8 cellular contexts compared by ENCODE assay signal in genomic region chr2:91659921-91660275, GRCh38.
DNase-seq lines count a peak whose midpoint lies in the region; ATAC-seq and TF ChIP-seq lines count a peak whose summit lies in the region.
"Not testable (repeated sequence)": the region's sequence is repeated elsewhere in the genome, so short reads cannot be mapped to it uniquely, and the experiment has no call there.

No MANE protein-coding gene starts in this region.

- ATAC-seq in GM19324 (IDR thresholded peaks at IDR 0.05; ENCODE audit: low FRiP score, unreplicated experiment) (peak; percentile 100), HG02678 (IDR thresholded peaks at IDR 0.05; ENCODE audit: unreplicated experiment) (peak; percentile 100), IMR-90 (ENCODE audit: low read depth) (peak; percentile 100), left colon (peak; percentile 100)
- ATAC-seq in activated T-cell treated with anti-CD3 and anti-CD28 coated beads, Interleukin-2, amount 50 U/mL, for 4 hours = peak; percentile 59 to 99

- intact Hi-C loops in IMR-90 (cut with micrococcal nuclease); left colon (cut with DNase I, micrococcal nuclease): not testable (repeated sequence)

- H2AK9ac ChIP-seq in IMR-90 (replicated peaks; ENCODE audit: low read depth, low read length, poor library complexity) = not testable (repeated sequence)

- H4K20me1 ChIP-seq in IMR-90 (ENCODE audit: insufficient read depth, low read length) = not testable (repeated sequence)

- peak; percentile 13 for DNase-seq in AG10803 (ENCODE audit: low read depth)
- DNase-seq in IMR-90 = peak; percentile 16
- DNase-seq in activated T-cell treated with anti-CD3 and anti-CD28 coated beads, Interleukin-2, amount 50 U/mL, for 4 hours = not testable (repeated sequence)
- peak; percentile 44 for DNase-seq in epithelial cell of esophagus (ENCODE audit: low read depth)
- peak; percentile 33 to 55 for DNase-seq in left colon
- DNase-seq in progenitor cell of endocrine pancreas (ENCODE audit: low spot score, unreplicated experiment) = peak; percentile 14

- H3K4me2 ChIP-seq in IMR-90 (ENCODE audit: low read depth, low read length) = peak overlapping the region; percentile 83

- in situ Hi-C loops in IMR-90 (cut with MboI; ENCODE audit: low sequenced_read_pairs) = not testable (repeated sequence)

- not testable (repeated sequence) for H3K27me3 ChIP-seq in IMR-90 (ENCODE audit: control insufficient read depth, insufficient read depth, low read length)

- not testable (repeated sequence) for H2BK15ac ChIP-seq in IMR-90 (ENCODE audit: low read depth, low read length)

- H3K9me3 Mint-ChIP-seq in activated T-cell treated with anti-CD3 and anti-CD28 coated beads, Interleukin-2, amount 50 U/mL, for 4 hours; progenitor cell of endocrine pancreas (ENCODE audit: low read depth): not testable (repeated sequence)

- CTCF ChIA-PET in IMR-90 (lab: Yijun Ruan, JAX) = not testable (repeated sequence)

- not testable (repeated sequence) for H3K4ac ChIP-seq in IMR-90 (ENCODE audit: low read depth, low read length)

- not testable (repeated sequence) for TF ChIP-seq RAD21 in IMR-90 (IDR thresholded peaks at IDR 0.05; ENCODE audit: low read length)

- H3K4me1 ChIP-seq in IMR-90 (ENCODE audit: control insufficient read depth, insufficient read depth, low read length) = not testable (repeated sequence)

- H4K8ac ChIP-seq in IMR-90 (ENCODE audit: low read depth in 2 of 2, low read length in 2 of 2) = peak overlapping the region in 1 of 2 experiments; percentile 65; a peak in 1 of 4 replicates

- TF ChIP-seq POLR2A in IMR-90 (IDR thresholded peaks at IDR 0.05; ENCODE audit: low read depth, low read length) = not testable (repeated sequence)

- not testable (repeated sequence) for H4K91ac ChIP-seq in IMR-90 (ENCODE audit: insufficient read depth, low read depth, low read length)

- WGBS in IMR-90 (ENCODE audit: extremely low coverage in 2 of 2, insufficient read length in 1 of 2), 2 experiments = no CpG with 5 or more reads among the region's 34 CpGs

- not testable (repeated sequence) for H3K36me3 ChIP-seq in IMR-90 (ENCODE audit: control insufficient read depth, insufficient read depth, low read length)

- POLR2A ChIA-PET in IMR-90 (lab: Charles Lee; ENCODE audit: unreplicated experiment) = not testable (repeated sequence)

- TF ChIP-seq CTCF in AG10803 (conservative IDR thresholded peaks at IDR 0.05; ENCODE audit: low read length); IMR-90 (conservative IDR thresholded peaks at IDR 0.05; ENCODE audit: low read depth, low read length); epithelial cell of esophagus (IDR thresholded peaks at IDR 0.05; ENCODE audit: insufficient read depth, low read depth, low read length, missing control alignments); progenitor cell of endocrine pancreas (IDR thresholded peaks at IDR 0.05; ENCODE audit: unreplicated experiment): not testable (repeated sequence)

- H2AFZ ChIP-seq in IMR-90 (replicated peaks; ENCODE audit: low read length, poor library complexity) = not testable (repeated sequence)

- not testable (repeated sequence) for BruUV-seq in IMR-90 (replicated peaks; lab: Mats Ljungman, UMichigan)

- not testable (repeated sequence) for H3K14ac ChIP-seq in IMR-90 (replicated peaks; ENCODE audit: low read depth, low read length)

- H3K4me3 ChIP-seq in AG10803 (ENCODE audit: low read length) (peak overlapping the region; percentile 52), IMR-90 (ENCODE audit: insufficient read depth, low read depth, low read length) (peak overlapping the region; percentile 83), epithelial cell of esophagus (ENCODE audit: low read length) (peak overlapping the region; percentile 35)

- H3K4me1 Mint-ChIP-seq in activated T-cell treated with anti-CD3 and anti-CD28 coated beads, Interleukin-2, amount 50 U/mL, for 4 hours (ENCODE audit: low read depth); progenitor cell of endocrine pancreas (ENCODE audit: low read depth): not testable (repeated sequence)

- not testable (repeated sequence) for H2BK120ac ChIP-seq in IMR-90 (ENCODE audit: low read depth, low read length)

- H3K9me1 ChIP-seq in IMR-90 (ENCODE audit: insufficient read depth, low read length) = not testable (repeated sequence)

- not testable (repeated sequence) for H2AK5ac ChIP-seq in IMR-90 (ENCODE audit: low read depth, low read length)

- H3K27ac ChIP-seq in IMR-90 (ENCODE audit: insufficient read depth, low read length) = peak overlapping the region; percentile 9

- H3K79me1 ChIP-seq in IMR-90 (ENCODE audit: low read depth in 1 of 2, low read length in 2 of 2) = not testable (repeated sequence)

- H3K4me3 Mint-ChIP-seq in activated T-cell treated with anti-CD3 and anti-CD28 coated beads, Interleukin-2, amount 50 U/mL, for 4 hours = not testable (repeated sequence)
- H3K4me3 Mint-ChIP-seq in progenitor cell of endocrine pancreas (ENCODE audit: low read depth) = peak overlapping the region; percentile 73

- H2BK20ac ChIP-seq in IMR-90 (ENCODE audit: low read depth, low read length) = not testable (repeated sequence)

- not testable (repeated sequence) for H3K23ac ChIP-seq in IMR-90 (ENCODE audit: low read depth, low read length)

- not testable (repeated sequence) for H3K27me3 Mint-ChIP-seq in activated T-cell treated with anti-CD3 and anti-CD28 coated beads, Interleukin-2, amount 50 U/mL, for 4 hours (ENCODE audit: low read depth); progenitor cell of endocrine pancreas

- H2BK5ac ChIP-seq in IMR-90 (ENCODE audit: low read depth, low read length, poor library complexity, severe bottlenecking) = not testable (repeated sequence)

- peak overlapping the region; percentile 89 for H4K5ac ChIP-seq in IMR-90 (ENCODE audit: low read depth, low read length)

- peak overlapping the region; percentile 65; the same call in 1 of the 2 replicates for H3K18ac ChIP-seq in IMR-90 (ENCODE audit: low read depth, low read length)

- H3K9ac ChIP-seq in IMR-90 (ENCODE audit: low read depth, low read length) = peak overlapping the region; percentile 42

- H3K56ac ChIP-seq in IMR-90 (ENCODE audit: extremely low read depth, insufficient read depth, low read length) = not testable (repeated sequence)

- dilution Hi-C loops in IMR-90 (cut with HindIII; ENCODE audit: low sequenced_read_pairs, unreplicated experiment) = not testable (repeated sequence)

- not testable (repeated sequence) for H3K9me3 ChIP-seq in IMR-90 (ENCODE audit: control insufficient read depth, insufficient read depth, low read length)

- peak overlapping the region; percentile 82 for H3K27ac Mint-ChIP-seq in progenitor cell of endocrine pancreas

- H3K36me3 Mint-ChIP-seq in activated T-cell treated with anti-CD3 and anti-CD28 coated beads, Interleukin-2, amount 50 U/mL, for 4 hours (ENCODE audit: insufficient read depth); progenitor cell of endocrine pancreas (ENCODE audit: insufficient read depth): not testable (repeated sequence)
